ENCODE assay signal across 20 cellular contexts in the genomic region with DNA sequence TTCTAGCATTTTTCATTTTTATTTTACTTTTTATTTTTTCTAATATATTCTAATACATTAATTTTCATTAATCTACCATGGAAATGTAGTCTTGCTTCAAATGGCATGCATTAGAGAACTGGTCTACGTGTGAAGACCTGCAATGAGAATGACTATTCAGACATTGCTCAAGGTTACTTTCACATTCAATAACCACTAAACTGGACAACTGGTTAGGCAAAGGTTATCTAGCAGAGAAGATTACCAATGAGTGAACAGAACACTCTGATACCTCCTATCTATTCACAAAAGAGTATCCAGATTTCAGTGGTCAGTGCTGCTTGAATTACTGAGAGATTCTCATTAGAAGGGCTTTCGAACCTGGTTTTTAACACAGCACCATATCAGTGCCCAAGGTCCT. TPM values are rescaled to one million over a fixed set of nuclear protein-coding genes. Genes with fewer than 3 reads are reported as not detected.
A peak's percentile ranks its signal among the peaks of the same experiment; 100 is the strongest.
DNase-seq lines count a peak whose midpoint lies in the region; ATAC-seq, FAIRE-seq and TF ChIP-seq lines count a peak whose summit lies in the region.
"Had no signal": no experiment of that assay in that cellular context is flagged by ENCODE, and none has a peak within 500 bp of the region (broad histone marks: within the 10 kb centered on the region; RNA-seq: fewer than 3 reads in every experiment).

No MANE protein-coding gene starts in this region.

- no peak overlapping the region for H3K27ac ChIP-seq in K562 (ENCODE audit: extremely low read depth, low read depth, low read length)
- H3K27ac ChIP-seq: BLaER1 treated with 17β-estradiol and CSF1 and Interleukin-3, amounts not matched to agents 10 nM and 100 nM; C4-2B had no signal

- POLR2A ChIA-PET in K562 (lab: Yijun Ruan, JAX), result no interaction called here

- H3K4me3 ChIP-seq in K562 (no peak overlapping the region), epithelial cell of esophagus (ENCODE audit: low read length) (no peak overlapping the region), H7 (ENCODE audit: insufficient read depth, low read depth, low read length) (no peak overlapping the region)
- H3K4me3 ChIP-seq: BLaER1 treated with 17β-estradiol and CSF1 and Interleukin-3, amounts not matched to agents 10 nM and 100 nM had no signal

- no peaks in the 10 kb centered on the region for H3K9me3 ChIP-seq in K562 (replicated peaks; ENCODE audit: control insufficient read depth, insufficient read depth, low read depth, low read length)
- H3K9me3 ChIP-seq: BLaER1 treated with 17β-estradiol and CSF1 and Interleukin-3, amounts not matched to agents 10 nM and 100 nM; Caco-2 had no signal

- H3K9me1 ChIP-seq in K562 (ENCODE audit: control insufficient read depth, insufficient read depth, low read length), result no peaks in the 10 kb centered on the region

- no peak overlapping the region for H3K9ac ChIP-seq in K562 (ENCODE audit: insufficient read depth in 1 of 2, low read depth in 2 of 2, low read length in 2 of 2)
- H3K9ac ChIP-seq: BLaER1 treated with 17β-estradiol and CSF1 and Interleukin-3, amounts not matched to agents 10 nM and 100 nM had no signal

- no peak for ATAC-seq in K562
- ATAC-seq: CD8-positive, alpha-beta T cell had no signal

- TF ChIP-seq CTCF in K562 (IDR thresholded peaks at IDR 0.05 in 2 of 3, conservative IDR thresholded peaks at IDR 0.05 in 1 of 3; ENCODE audit: insufficient read depth in 2 of 3, low read depth in 1 of 3, low read length in 3 of 3) (no peak), epithelial cell of esophagus (IDR thresholded peaks at IDR 0.05; ENCODE audit: insufficient read depth, low read depth, low read length, missing control alignments) (no peak)

- no peak for TF ChIP-seq EP300 in K562 (IDR thresholded peaks at IDR 0.05; ENCODE audit: low read length)

- no peaks in the 10 kb centered on the region for H3K79me2 ChIP-seq in K562 (ENCODE audit: control insufficient read depth, insufficient read depth, low read length)

- no peak for FAIRE-seq in K562 (lab: Jason Lieb, UNC)
- FAIRE-seq: A204.1, D721Med, G401.6, GM12891, GM19239 had no signal

- H3K36me3 ChIP-seq in K562 (ENCODE audit: control insufficient read depth, insufficient read depth, low read length) (no peaks in the 10 kb centered on the region), H7 (replicated peaks; ENCODE audit: control insufficient read depth, insufficient read depth, low read length) (no peaks in the 10 kb centered on the region)
- H3K36me3 ChIP-seq: BLaER1 treated with 17β-estradiol and CSF1 and Interleukin-3, amounts not matched to agents 10 nM and 100 nM had no signal

- TF ChIP-seq POLR2A in K562 (conservative IDR thresholded peaks at IDR 0.05), result no peak

- CTCF ChIA-PET in K562 (lab: Yijun Ruan, JAX; ENCODE audit: low intra/inter-chr PET ratio), result interaction anchor here (0.7 kb wide), 1 partner anchor 1424 kb away, joined by 3 read pairs; no protein-coding TSS in a partner anchor

- BruUV-seq in K562 (replicated peaks; lab: Mats Ljungman, UMichigan), result no TSS peak

- 0% methylated on average over 2 of the region's 2 CpGs for WGBS in K562 (ENCODE audit: insufficient coverage, low coverage, missing lambda C conversion rate)

- TF ChIP-seq RAD21 in K562 (CRISPR knock-in tag; conservative IDR thresholded peaks at IDR 0.05 in 1 of 2, IDR thresholded peaks at IDR 0.05 in 1 of 2), result no peak

- H4K20me1 ChIP-seq in K562 (replicated peaks; ENCODE audit: control insufficient read depth, insufficient read depth, low read length), result no peaks in the 10 kb centered on the region
- H4K20me1 ChIP-seq: BLaER1 treated with 17β-estradiol and CSF1 and Interleukin-3, amounts not matched to agents 10 nM and 100 nM had no signal

- no peak overlapping the region for H3K4me2 ChIP-seq in K562 (ENCODE audit: insufficient read depth, low read length)
- H3K4me2 ChIP-seq: BLaER1 treated with 17β-estradiol and CSF1 and Interleukin-3, amounts not matched to agents 10 nM and 100 nM had no signal

- no peak overlapping the region for H2AFZ ChIP-seq in K562 (ENCODE audit: low read depth, low read length)

- no peaks in the 10 kb centered on the region for H3K4me1 ChIP-seq in K562 (replicated peaks in 1 of 2; ENCODE audit: control insufficient read depth in 2 of 2, insufficient read depth in 2 of 2, low read length in 2 of 2)
- H3K4me1 ChIP-seq: BLaER1 treated with 17β-estradiol and CSF1 and Interleukin-3, amounts not matched to agents 10 nM and 100 nM; Caco-2 had no signal

- in situ Hi-C loops in K562 (cut with MboI) (no loop called here), ACHN (cut with HindIII; ENCODE audit: low pct_ligation_motif_present, low pct_unique_long_range_greater_than_20kb, low sequenced_read_pairs) (no loop called here)

- no peak for DNase-seq in K562 (ENCODE audit: extremely low read depth in 1 of 4, low spot score in 3 of 4)
- peak; percentile 38 for DNase-seq in epithelial cell of esophagus (ENCODE audit: low read depth)
- DNase-seq in T-helper 9 cell, result no peak
- no peak for DNase-seq in ACHN
- DNase-seq in H7, result no peak
- DNase-seq: 8988T; AML-193; Caco-2; Calu3; CD4-positive, alpha-beta T cell; CD8-positive, alpha-beta T cell; DMS79 treated with DMSO at 0.1 percent for 48 hours; GF-D8 had no signal

- H3K27me3 ChIP-seq in K562 (ENCODE audit: control insufficient read depth in 2 of 2, insufficient read depth in 2 of 2, low read length in 2 of 2), result no peaks in the 10 kb centered on the region
- H3K27me3 ChIP-seq in H7 (ENCODE audit: control insufficient read depth, insufficient read depth, low read length), result no peaks in the 10 kb centered on the region
- H3K27me3 ChIP-seq: BLaER1 treated with 17β-estradiol and CSF1 and Interleukin-3, amounts not matched to agents 10 nM and 100 nM had no signal

- intact Hi-C loops in K562 (cut with micrococcal nuclease), result loop anchor here (5.0 kb wide), 1 partner anchor 81 kb away; no protein-coding TSS in a partner anchor

TF ChIP-seq in K562, 482 proteins besides CTCF, POLR2A, EP300 and RAD21:
- TF ChIP-seq RBM39 (optimal IDR thresholded peaks at IDR 0.05; ENCODE audit: low read depth, low read length), result no peak
- TF ChIP-seq, protein P1, sequence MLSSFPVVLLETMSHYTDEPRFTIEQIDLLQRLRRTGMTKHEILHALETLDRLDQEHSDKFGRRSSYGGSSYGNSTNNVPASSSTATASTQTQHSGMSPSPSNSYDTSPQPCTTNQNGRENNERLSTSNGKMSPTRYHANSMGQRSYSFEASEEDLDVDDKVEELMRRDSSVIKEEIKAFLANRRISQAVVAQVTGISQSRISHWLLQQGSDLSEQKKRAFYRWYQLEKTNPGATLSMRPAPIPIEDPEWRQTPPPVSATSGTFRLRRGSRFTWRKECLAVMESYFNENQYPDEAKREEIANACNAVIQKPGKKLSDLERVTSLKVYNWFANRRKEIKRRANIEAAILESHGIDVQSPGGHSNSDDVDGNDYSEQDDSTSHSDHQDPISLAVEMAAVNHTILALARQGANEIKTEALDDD (IDR thresholded peaks at IDR 0.05), result peak; percentile 63; the same call in 1 of the 2 replicates
- TF ChIP-seq ZNF384 (IDR thresholded peaks at IDR 0.05; ENCODE audit: low read depth, low read length), result no peak
- TF ChIP-seq CEBPZ (IDR thresholded peaks at IDR 0.05; ENCODE audit: borderline replicate concordance, low read depth, low read length), result no peak
TF ChIP-seq in K562: peak in this region for 1.

RNA-seq across cellular contexts. Expression of gene ARHGAP24, which starts 58.9 kb away (rescaled TPM):
- 14.9 and 62.8 TPM in 2 replicates for total RNA-seq in K562 (2011; cell fraction: chromatin; rRNA removed; ENCODE audit: low replicate concordance)
- 6.2 and 17.1 TPM in 2 replicates for total RNA-seq in K562 (2011; cell fraction: nucleolus; rRNA removed)
- 35.0 and 66.4 TPM in 2 replicates for total RNA-seq in K562 (2011; cell fraction: nucleoplasm; rRNA removed)
- total RNA-seq in K562 (2014; rRNA removed), result 12.0 and 12.9 TPM in 2 replicates
- total RNA-seq in K562 (2014; rRNA removed; fragmentation: Illumina TruSeq; extraction: Trizol), result 15.2 and 16.9 TPM in 2 replicates
- total RNA-seq in K562 (2015; rRNA removed; fragmentation: Illumina TruSeq; extraction: Trizol), result 20.8 and 22.6 TPM in 2 replicates
- total RNA-seq in K562 (2021), result 10.8 and 12.6 TPM in 2 replicates
- 7.2 and 8.0 TPM in 2 replicates for polyA plus RNA-seq in K562 (2011; rRNA removed)
- polyA plus RNA-seq in K562 (2011; cell fraction: cytosol; rRNA removed), result 4.0 and 5.0 TPM in 2 replicates
- polyA plus RNA-seq in K562 (2011; cell fraction: nucleus; rRNA removed), result 4.2 and 5.0 TPM in 2 replicates
- 10.0 and 12.2 TPM in 2 replicates for polyA plus RNA-seq in K562 (2012)
- polyA plus RNA-seq in K562 (2014; fragmentation: Illumina TruSeq; extraction: Trizol), result 11.2 and 15.4 TPM in 2 replicates
- 10 to 100 TPM in 1 of 2 experiments, 1 to 10 TPM in 1; 8.3 to 19.6 TPM for polyA plus RNA-seq in K562 (2014; fragmentation: Nextera tagmentation; extraction: Ambion mirVana)
- 14.0 and 15.1 TPM in 2 replicates for polyA plus RNA-seq in K562 (2014; rRNA removed)
- 24.0 and 25.6 TPM in 2 replicates for polyA minus RNA-seq in K562 (2011; rRNA and poly(A)+ RNA removed)
- polyA minus RNA-seq in K562 (2011; cell fraction: cytosol; rRNA and poly(A)+ RNA removed), result 2.5 and 3.0 TPM in 2 replicates
- 15.9 and 26.0 TPM in 2 replicates for polyA minus RNA-seq in K562 (2011; cell fraction: nucleus; rRNA and poly(A)+ RNA removed)
- total RNA-seq in H7 (2014; rRNA removed; shearing (Covaris generic)), result 1.2 and 4.5 TPM in 2 replicates
